1 cellular context compared by ENCODE assay signal in the genomic region with DNA sequence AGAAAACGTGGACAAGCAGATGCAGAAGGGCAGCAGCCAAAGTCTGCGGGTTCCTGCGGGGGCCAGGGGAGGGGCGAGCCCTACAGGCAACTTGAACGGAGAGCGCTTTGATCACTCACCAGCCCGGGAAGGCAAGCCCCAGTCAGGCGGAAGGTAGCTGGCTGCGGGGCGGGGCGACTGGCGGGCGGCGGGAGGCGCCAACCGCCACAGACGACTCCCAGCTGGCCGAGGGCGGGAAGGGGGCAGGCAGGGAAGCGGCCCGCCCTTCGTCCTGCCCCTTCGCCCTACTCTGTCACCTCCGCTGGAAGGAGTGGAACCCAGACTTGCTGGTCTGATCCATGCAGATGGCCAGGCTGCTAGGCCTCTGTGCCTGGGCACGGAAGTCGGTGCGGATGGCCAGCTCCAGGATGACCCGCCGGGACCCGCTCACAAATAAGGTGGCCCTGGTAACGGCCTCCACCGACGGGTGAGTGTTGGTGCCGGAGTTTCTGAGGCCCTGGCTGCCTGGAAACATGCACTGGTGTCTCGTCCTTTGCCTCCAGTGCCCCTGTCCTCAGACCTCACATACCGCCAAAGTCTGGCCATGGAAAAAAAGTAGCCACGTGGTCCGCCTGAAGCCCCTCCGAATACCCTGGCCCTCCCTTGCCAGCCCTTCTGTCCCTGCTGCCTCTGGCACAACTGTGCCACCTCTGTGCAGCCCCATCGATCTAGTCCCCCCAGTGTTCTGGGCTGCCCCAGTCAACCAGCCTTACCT.
A peak's percentile ranks its signal among the peaks of the same experiment; 100 is the strongest.
TF ChIP-seq lines count a peak whose summit lies in the region.

A gene (plus strand): TSS at position 320 of the 754 bp plus-strand sequence. CDS start 19 bp downstream, at position 339.

TF ChIP-seq in HepG2, 621 proteins besides CTCF, POLR2A, EP300 and RAD21 (continued from another document and continues in another):
- TF ChIP-seq, protein P1, sequence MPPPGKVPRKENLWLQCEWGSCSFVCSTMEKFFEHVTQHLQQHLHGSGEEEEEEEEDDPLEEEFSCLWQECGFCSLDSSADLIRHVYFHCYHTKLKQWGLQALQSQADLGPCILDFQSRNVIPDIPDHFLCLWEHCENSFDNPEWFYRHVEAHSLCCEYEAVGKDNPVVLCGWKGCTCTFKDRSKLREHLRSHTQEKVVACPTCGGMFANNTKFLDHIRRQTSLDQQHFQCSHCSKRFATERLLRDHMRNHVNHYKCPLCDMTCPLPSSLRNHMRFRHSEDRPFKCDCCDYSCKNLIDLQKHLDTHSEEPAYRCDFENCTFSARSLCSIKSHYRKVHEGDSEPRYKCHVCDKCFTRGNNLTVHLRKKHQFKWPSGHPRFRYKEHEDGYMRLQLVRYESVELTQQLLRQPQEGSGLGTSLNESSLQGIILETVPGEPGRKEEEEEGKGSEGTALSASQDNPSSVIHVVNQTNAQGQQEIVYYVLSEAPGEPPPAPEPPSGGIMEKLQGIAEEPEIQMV (CRISPR knock-in tag; IDR thresholded peaks at IDR 0.05; ENCODE audit: low read depth): 0 out of 2 replicates have a peak, but pooled peaks have one; percentile 64
- TF ChIP-seq, protein P2, sequence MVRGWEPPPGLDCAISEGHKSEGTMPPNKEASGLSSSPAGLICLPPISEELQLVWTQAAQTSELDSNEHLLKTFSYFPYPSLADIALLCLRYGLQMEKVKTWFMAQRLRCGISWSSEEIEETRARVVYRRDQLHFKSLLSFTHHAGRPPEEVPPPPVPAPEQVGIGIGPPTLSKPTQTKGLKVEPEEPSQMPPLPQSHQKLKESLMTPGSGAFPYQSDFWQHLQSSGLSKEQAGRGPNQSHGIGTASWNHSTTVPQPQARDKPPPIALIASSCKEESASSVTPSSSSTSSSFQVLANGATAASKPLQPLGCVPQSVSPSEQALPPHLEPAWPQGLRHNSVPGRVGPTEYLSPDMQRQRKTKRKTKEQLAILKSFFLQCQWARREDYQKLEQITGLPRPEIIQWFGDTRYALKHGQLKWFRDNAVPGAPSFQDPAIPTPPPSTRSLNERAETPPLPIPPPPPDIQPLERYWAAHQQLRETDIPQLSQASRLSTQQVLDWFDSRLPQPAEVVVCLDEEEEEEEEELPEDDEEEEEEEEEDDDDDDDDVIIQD (CRISPR knock-in tag; IDR thresholded peaks at IDR 0.05; ENCODE audit: low read depth): peak; percentile 92; the same call in 1 of the 2 replicates
- TF ChIP-seq ZNF749 (CRISPR knock-in tag; IDR thresholded peaks at IDR 0.05; ENCODE audit: borderline replicate concordance) (peak; percentile 91; the same call in 1 of the 2 replicates), ZNF546 (CRISPR knock-in tag; conservative IDR thresholded peaks at IDR 0.05) (peak; percentile 92; the same call in 1 of the 2 replicates), ZSCAN25 (CRISPR knock-in tag; IDR thresholded peaks at IDR 0.05) (peak; percentile 94), NCOA2 (CRISPR knock-in tag; IDR thresholded peaks at IDR 0.05) (peak; percentile 40; the same call in 1 of the 2 replicates), ZNF768 (CRISPR knock-in tag; IDR thresholded peaks at IDR 0.05) (peak; percentile 85; the same call in 1 of the 2 replicates), KLF13 (CRISPR knock-in tag; IDR thresholded peaks at IDR 0.05) (peak; percentile 89; the same call in 1 of the 2 replicates), PITX1 (CRISPR knock-in tag; IDR thresholded peaks at IDR 0.05) (peak; percentile 87), ELF3 (CRISPR knock-in tag; IDR thresholded peaks at IDR 0.05) (peak; percentile 83), ZNF746 (CRISPR knock-in tag; IDR thresholded peaks at IDR 0.05) (peak; percentile 90), ZNF781 (CRISPR knock-in tag; IDR thresholded peaks at IDR 0.05; ENCODE audit: borderline replicate concordance, not compliant biosample characterization) (peak; percentile 72), ZIK1 (CRISPR knock-in tag; IDR thresholded peaks at IDR 0.05; ENCODE audit: borderline replicate concordance, low read depth) (peak; percentile 88), FOXC1 (CRISPR knock-in tag; IDR thresholded peaks at IDR 0.05; ENCODE audit: borderline replicate concordance) (peak; percentile 93), MEIS2 (CRISPR knock-in tag; IDR thresholded peaks at IDR 0.05) (peak; percentile 83), SPEN (CRISPR knock-in tag; IDR thresholded peaks at IDR 0.05; ENCODE audit: low read depth) (peak; percentile 94), IRX3 (CRISPR knock-in tag; IDR thresholded peaks at IDR 0.05; ENCODE audit: borderline replicate concordance, low read depth) (peak; percentile 69; the same call in 1 of the 2 replicates), KLF15 (CRISPR knock-in tag; IDR thresholded peaks at IDR 0.05; ENCODE audit: borderline replicate concordance) (0 out of 2 replicates have a peak, but pooled peaks have one; percentile 38), MAZ (IDR thresholded peaks at IDR 0.05; ENCODE audit: borderline replicate concordance, low read depth, low read length) (0 out of 2 replicates have a peak, but pooled peaks have one; percentile 55), MAZ (CRISPR knock-in tag; IDR thresholded peaks at IDR 0.05; ENCODE audit: low read depth) (peak; percentile 98), PHF20 (CRISPR knock-in tag; IDR thresholded peaks at IDR 0.05) (peak; percentile 82), ZNF274 (CRISPR knock-in tag; IDR thresholded peaks at IDR 0.05) (peak; percentile 98), NFYC (CRISPR knock-in tag; IDR thresholded peaks at IDR 0.05) (peak; percentile 66), RXRB (CRISPR knock-in tag; IDR thresholded peaks at IDR 0.05; ENCODE audit: borderline replicate concordance) (peak; percentile 60), REPIN1 (CRISPR knock-in tag; IDR thresholded peaks at IDR 0.05; ENCODE audit: borderline replicate concordance, low read depth) (peak; percentile 59; the same call in 1 of the 2 replicates), HOXA3 (CRISPR knock-in tag; IDR thresholded peaks at IDR 0.05) (peak; percentile 79), SRY (CRISPR knock-in tag; IDR thresholded peaks at IDR 0.05) (peak; percentile 91), ZNF83 (CRISPR knock-in tag; IDR thresholded peaks at IDR 0.05; ENCODE audit: borderline replicate concordance) (peak; percentile 76), SOX5 (CRISPR knock-in tag; IDR thresholded peaks at IDR 0.05; ENCODE audit: borderline replicate concordance) (peak; percentile 20; the same call in 1 of the 2 replicates), IKZF1 (IDR thresholded peaks at IDR 0.05) (0 out of 2 replicates have a peak, but pooled peaks have one; percentile 11), ZNF607 (CRISPR knock-in tag; IDR thresholded peaks at IDR 0.05; ENCODE audit: borderline replicate concordance) (peak; percentile 87), ZFY (CRISPR knock-in tag; IDR thresholded peaks at IDR 0.05) (peak; percentile 98)
- TF ChIP-seq, protein P3, sequence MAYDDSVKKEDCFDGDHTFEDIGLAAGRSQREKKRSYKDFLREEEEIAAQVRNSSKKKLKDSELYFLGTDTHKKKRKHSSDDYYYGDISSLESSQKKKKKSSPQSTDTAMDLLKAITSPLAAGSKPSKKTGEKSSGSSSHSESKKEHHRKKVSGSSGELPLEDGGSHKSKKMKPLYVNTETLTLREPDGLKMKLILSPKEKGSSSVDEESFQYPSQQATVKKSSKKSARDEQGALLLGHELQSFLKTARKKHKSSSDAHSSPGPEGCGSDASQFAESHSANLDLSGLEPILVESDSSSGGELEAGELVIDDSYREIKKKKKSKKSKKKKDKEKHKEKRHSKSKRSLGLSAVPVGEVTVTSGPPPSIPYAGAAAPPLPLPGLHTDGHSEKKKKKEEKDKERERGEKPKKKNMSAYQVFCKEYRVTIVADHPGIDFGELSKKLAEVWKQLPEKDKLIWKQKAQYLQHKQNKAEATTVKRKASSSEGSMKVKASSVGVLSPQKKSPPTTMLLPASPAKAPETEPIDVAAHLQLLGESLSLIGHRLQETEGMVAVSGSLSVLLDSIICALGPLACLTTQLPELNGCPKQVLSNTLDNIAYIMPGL (CRISPR knock-in tag; IDR thresholded peaks at IDR 0.05; ENCODE audit: borderline replicate concordance in 1 of 2, low read depth in 1 of 2): peak; percentile 59 to 78; a peak in 3 of 4 replicates
- TF ChIP-seq, protein P4, sequence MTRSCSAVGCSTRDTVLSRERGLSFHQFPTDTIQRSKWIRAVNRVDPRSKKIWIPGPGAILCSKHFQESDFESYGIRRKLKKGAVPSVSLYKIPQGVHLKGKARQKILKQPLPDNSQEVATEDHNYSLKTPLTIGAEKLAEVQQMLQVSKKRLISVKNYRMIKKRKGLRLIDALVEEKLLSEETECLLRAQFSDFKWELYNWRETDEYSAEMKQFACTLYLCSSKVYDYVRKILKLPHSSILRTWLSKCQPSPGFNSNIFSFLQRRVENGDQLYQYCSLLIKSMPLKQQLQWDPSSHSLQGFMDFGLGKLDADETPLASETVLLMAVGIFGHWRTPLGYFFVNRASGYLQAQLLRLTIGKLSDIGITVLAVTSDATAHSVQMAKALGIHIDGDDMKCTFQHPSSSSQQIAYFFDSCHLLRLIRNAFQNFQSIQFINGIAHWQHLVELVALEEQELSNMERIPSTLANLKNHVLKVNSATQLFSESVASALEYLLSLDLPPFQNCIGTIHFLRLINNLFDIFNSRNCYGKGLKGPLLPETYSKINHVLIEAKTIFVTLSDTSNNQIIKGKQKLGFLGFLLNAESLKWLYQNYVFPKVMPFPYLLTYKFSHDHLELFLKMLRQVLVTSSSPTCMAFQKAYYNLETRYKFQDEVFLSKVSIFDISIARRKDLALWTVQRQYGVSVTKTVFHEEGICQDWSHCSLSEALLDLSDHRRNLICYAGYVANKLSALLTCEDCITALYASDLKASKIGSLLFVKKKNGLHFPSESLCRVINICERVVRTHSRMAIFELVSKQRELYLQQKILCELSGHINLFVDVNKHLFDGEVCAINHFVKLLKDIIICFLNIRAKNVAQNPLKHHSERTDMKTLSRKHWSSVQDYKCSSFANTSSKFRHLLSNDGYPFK (CRISPR knock-in tag; IDR thresholded peaks at IDR 0.05; ENCODE audit: borderline replicate concordance): peak; percentile 88; the same call in 1 of the 2 replicates
- TF ChIP-seq, protein P5, sequence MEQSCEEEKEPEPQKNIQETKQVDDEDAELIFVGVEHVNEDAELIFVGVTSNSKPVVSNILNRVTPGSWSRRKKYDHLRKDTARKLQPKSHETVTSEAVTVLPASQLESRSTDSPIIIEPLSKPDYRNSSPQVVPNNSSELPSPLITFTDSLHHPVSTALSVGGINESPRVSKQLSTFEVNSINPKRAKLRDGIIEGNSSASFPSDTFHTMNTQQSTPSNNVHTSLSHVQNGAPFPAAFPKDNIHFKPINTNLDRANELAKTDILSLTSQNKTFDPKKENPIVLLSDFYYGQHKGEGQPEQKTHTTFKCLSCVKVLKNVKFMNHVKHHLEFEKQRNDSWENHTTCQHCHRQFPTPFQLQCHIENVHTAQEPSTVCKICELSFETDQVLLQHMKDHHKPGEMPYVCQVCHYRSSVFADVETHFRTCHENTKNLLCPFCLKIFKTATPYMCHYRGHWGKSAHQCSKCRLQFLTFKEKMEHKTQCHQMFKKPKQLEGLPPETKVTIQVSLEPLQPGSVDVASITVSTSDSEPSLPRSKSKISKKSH (CRISPR knock-in tag; IDR thresholded peaks at IDR 0.05; ENCODE audit: borderline replicate concordance): peak; percentile 96
- TF ChIP-seq, protein P6, sequence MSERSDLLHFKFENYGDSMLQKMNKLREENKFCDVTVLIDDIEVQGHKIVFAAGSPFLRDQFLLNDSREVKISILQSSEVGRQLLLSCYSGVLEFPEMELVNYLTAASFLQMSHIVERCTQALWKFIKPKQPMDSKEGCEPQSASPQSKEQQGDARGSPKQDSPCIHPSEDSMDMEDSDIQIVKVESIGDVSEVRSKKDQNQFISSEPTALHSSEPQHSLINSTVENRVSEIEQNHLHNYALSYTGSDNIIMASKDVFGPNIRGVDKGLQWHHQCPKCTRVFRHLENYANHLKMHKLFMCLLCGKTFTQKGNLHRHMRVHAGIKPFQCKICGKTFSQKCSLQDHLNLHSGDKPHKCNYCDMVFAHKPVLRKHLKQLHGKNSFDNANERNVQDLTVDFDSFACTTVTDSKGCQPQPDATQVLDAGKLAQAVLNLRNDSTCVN (CRISPR knock-in tag; IDR thresholded peaks at IDR 0.05; ENCODE audit: borderline replicate concordance): peak; percentile 81; the same call in 1 of the 2 replicates
- TF ChIP-seq, protein P7, sequence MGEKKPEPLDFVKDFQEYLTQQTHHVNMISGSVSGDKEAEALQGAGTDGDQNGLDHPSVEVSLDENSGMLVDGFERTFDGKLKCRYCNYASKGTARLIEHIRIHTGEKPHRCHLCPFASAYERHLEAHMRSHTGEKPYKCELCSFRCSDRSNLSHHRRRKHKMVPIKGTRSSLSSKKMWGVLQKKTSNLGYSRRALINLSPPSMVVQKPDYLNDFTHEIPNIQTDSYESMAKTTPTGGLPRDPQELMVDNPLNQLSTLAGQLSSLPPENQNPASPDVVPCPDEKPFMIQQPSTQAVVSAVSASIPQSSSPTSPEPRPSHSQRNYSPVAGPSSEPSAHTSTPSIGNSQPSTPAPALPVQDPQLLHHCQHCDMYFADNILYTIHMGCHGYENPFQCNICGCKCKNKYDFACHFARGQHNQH (CRISPR knock-in tag; IDR thresholded peaks at IDR 0.05): peak; percentile 70
- TF ChIP-seq, protein P8, sequence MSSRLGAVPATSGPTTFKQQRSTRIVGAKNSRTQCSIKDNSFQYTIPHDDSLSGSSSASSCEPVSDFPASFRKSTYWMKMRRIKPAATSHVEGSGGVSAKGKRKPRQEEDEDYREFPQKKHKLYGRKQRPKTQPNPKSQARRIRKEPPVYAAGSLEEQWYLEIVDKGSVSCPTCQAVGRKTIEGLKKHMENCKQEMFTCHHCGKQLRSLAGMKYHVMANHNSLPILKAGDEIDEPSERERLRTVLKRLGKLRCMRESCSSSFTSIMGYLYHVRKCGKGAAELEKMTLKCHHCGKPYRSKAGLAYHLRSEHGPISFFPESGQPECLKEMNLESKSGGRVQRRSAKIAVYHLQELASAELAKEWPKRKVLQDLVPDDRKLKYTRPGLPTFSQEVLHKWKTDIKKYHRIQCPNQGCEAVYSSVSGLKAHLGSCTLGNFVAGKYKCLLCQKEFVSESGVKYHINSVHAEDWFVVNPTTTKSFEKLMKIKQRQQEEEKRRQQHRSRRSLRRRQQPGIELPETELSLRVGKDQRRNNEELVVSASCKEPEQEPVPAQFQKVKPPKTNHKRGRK (CRISPR knock-in tag; IDR thresholded peaks at IDR 0.05): peak; percentile 89
- TF ChIP-seq, protein P9, sequence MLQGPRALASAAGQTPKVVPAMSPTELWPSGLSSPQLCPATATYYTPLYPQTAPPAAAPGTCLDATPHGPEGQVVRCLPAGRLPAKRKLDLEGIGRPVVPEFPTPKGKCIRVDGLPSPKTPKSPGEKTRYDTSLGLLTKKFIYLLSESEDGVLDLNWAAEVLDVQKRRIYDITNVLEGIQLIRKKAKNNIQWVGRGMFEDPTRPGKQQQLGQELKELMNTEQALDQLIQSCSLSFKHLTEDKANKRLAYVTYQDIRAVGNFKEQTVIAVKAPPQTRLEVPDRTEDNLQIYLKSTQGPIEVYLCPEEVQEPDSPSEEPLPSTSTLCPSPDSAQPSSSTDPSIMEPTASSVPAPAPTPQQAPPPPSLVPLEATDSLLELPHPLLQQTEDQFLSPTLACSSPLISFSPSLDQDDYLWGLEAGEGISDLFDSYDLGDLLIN (CRISPR knock-in tag; IDR thresholded peaks at IDR 0.05; ENCODE audit: borderline replicate concordance): peak; percentile 26; the same call in 1 of the 2 replicates
- TF ChIP-seq, protein P10, sequence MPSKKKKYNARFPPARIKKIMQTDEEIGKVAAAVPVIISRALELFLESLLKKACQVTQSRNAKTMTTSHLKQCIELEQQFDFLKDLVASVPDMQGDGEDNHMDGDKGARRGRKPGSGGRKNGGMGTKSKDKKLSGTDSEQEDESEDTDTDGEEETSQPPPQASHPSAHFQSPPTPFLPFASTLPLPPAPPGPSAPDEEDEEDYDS (CRISPR knock-in tag; IDR thresholded peaks at IDR 0.05): peak; percentile 92
- TF ChIP-seq, protein P11, sequence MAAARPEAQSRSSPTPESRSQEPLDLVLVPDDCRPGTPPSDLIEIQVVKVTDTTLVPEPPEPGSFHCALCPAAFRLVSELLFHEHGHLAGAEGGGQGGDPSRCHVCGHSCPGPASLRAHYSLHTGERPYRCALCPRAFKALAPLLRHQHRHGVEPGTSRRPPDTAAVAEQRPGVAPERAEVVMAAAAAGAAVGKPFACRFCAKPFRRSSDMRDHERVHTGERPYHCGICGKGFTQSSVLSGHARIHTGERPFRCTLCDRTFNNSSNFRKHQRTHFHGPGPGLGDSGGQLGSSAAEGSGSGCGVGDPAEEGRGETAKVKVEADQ (CRISPR knock-in tag; IDR thresholded peaks at IDR 0.05; ENCODE audit: borderline replicate concordance): peak; percentile 97
